In genomic region chr2:197498627-197498936, GRCh38 we compare ENCODE assay signal across 1 cellular context.
TF ChIP-seq lines count a peak whose summit lies in the region.

No MANE protein-coding gene starts in this region.

TF ChIP-seq in HEK293, 187 proteins besides CTCF, POLR2A, EP300 and RAD21 (continued from another document):
- TF ChIP-seq ZSCAN5A (tag by site-specific recombination; IDR thresholded peaks at IDR 0.05) (no peak), REST (tag by site-specific recombination; IDR thresholded peaks at IDR 0.05) (peak; percentile 66), IKZF3 (tag by site-specific recombination; IDR thresholded peaks at IDR 0.05) (no peak)
